Comparison of ENCODE assay signal across 25 cellular contexts in the genomic region with DNA sequence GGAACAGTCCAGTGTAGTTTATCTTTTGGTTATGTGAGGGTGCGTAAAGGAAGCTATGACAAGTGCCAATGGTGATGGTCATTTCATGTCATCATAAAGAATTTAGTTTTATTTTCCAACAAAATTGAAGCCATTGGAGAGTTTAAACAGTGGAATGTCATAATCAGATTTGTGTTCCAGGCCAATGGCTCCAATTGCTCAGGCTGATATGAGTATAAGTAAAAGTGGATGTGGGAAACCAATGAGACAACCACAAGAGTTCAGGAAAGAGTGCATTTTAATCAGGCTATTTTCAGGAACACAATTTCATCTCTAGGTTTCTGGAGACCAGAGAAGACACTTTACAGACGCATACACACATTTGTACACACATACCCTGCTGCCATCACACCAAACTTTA. TPM values are rescaled to one million over a fixed set of nuclear protein-coding genes. Genes with fewer than 3 reads are reported as not detected.
DNase-seq lines count a peak whose midpoint lies in the region; ATAC-seq, FAIRE-seq and TF ChIP-seq lines count a peak whose summit lies in the region.
"Had no signal": no experiment of that assay in that cellular context is flagged by ENCODE, and none has a peak within 500 bp of the region (broad histone marks: within the 10 kb centered on the region; RNA-seq: fewer than 3 reads in every experiment).

No MANE protein-coding gene starts in this region.

- H3K4me1 ChIP-seq in breast epithelium (no peaks in the 10 kb centered on the region), SJCRH30 (peaks cover 26% of the 10 kb centered on the region)

- H3K4me3 Mint-ChIP-seq in MCF 10A (ENCODE audit: unreplicated experiment) = no peak overlapping the region
- H3K4me3 Mint-ChIP-seq in activated naive CD8-positive, alpha-beta T cell treated with anti-CD3 and anti-CD28 coated beads for 36 hours = no peak overlapping the region
- H3K4me3 Mint-ChIP-seq: CD8-positive, alpha-beta T cell had no signal

- TF ChIP-seq CTCF in MCF 10A (IDR thresholded peaks at IDR 0.05; ENCODE audit: unreplicated experiment) = no peak
- no peak for TF ChIP-seq CTCF in breast epithelium (IDR thresholded peaks at IDR 0.05)

- H3K27ac Mint-ChIP-seq in MCF 10A (ENCODE audit: low read depth, unreplicated experiment) = peak overlapping the region; percentile 29
- no peak overlapping the region for H3K27ac Mint-ChIP-seq in activated naive CD8-positive, alpha-beta T cell treated with anti-CD3 and anti-CD28 coated beads for 36 hours
- H3K27ac Mint-ChIP-seq: CD8-positive, alpha-beta T cell had no signal

- DNase-seq in MCF 10A (ENCODE audit: unreplicated experiment) = no peak
- DNase-seq in breast epithelium (ENCODE audit: low spot score in 2 of 2) = no peak
- DNase-seq in SJCRH30 = peak in 1 of 2 experiments; percentile 10
- peak; percentile 38 for DNase-seq in glomerular visceral epithelial cell (ENCODE audit: extremely low spot score)
- no peak for DNase-seq in activated naive CD8-positive, alpha-beta T cell treated with anti-CD3 and anti-CD28 coated beads for 36 hours
- no peak for DNase-seq in GM12892 (ENCODE audit: insufficient read length)
- DNase-seq in stimulated activated naive CD8-positive, alpha-beta T cell treated with anti-CD3 and anti-CD28 coated beads, Interleukin-15, Interleukin-2, amounts not matched to agents 100 U/mL and 50 U/mL, for 24 hours = no peak
- DNase-seq: 8988T; AML-193; C1 segment of cervical spinal cord; Calu3; CD8-positive, alpha-beta T cell; GDM1; Karpas-422; MG63; NCI-H1048; NCI-H1417 treated with DMSO at 0.1 percent for 48 hours; NCI-H187 treated with DMSO at 0.1 percent for 48 hours; NCI-H2107; NCI-H446 treated with DMSO at 0.1 percent for 48 hours; NCI-H526 treated with DMSO at 0.1 percent for 48 hours had no signal

- no peaks in the 10 kb centered on the region for H3K9me3 Mint-ChIP-seq in MCF 10A (ENCODE audit: unreplicated experiment)
- H3K9me3 Mint-ChIP-seq in activated naive CD8-positive, alpha-beta T cell treated with anti-CD3 and anti-CD28 coated beads for 36 hours = peaks cover 3% of the 10 kb centered on the region
- H3K9me3 Mint-ChIP-seq: CD8-positive, alpha-beta T cell had no signal

- H3K36me3 Mint-ChIP-seq in MCF 10A (ENCODE audit: insufficient read depth, unreplicated experiment) = no peaks in the 10 kb centered on the region
- no peaks in the 10 kb centered on the region for H3K36me3 Mint-ChIP-seq in activated naive CD8-positive, alpha-beta T cell treated with anti-CD3 and anti-CD28 coated beads for 36 hours
- H3K36me3 Mint-ChIP-seq: CD8-positive, alpha-beta T cell had no signal

- POLR2A ChIA-PET in MCF 10A (lab: Yijun Ruan, JAX) = no interaction called here

- TF ChIP-seq POLR2A in breast epithelium (IDR thresholded peaks at IDR 0.05) (no peak), GM12892 (IDR thresholded peaks at IDR 0.05; ENCODE audit: low read depth, low read length) (no peak)

- H3K27ac ChIP-seq in breast epithelium (no peak overlapping the region), SJCRH30 (peak overlapping the region; percentile 75)

- no TSS peak for BruUV-seq in MCF 10A (replicated peaks; lab: Mats Ljungman, UMichigan)

- no peak for FAIRE-seq in GM12892 (lab: Jason Lieb, UNC)
- FAIRE-seq: GM19239, H1 had no signal

- peaks cover 27% of the 10 kb centered on the region for H3K4me1 Mint-ChIP-seq in MCF 10A (ENCODE audit: insufficient read depth, unreplicated experiment)
- no peaks in the 10 kb centered on the region for H3K4me1 Mint-ChIP-seq in activated naive CD8-positive, alpha-beta T cell treated with anti-CD3 and anti-CD28 coated beads for 36 hours

- ATAC-seq in stimulated activated naive CD8-positive, alpha-beta T cell treated with anti-CD3 and anti-CD28 coated beads, Interleukin-15, Interleukin-2, amounts not matched to agents 100 U/mL and 50 U/mL, for 24 hours = no peak
- ATAC-seq: CD8-positive, alpha-beta T cell had no signal

- H3K4me3 ChIP-seq in breast epithelium (no peak overlapping the region), SJCRH30 (no peak overlapping the region)
- H3K4me3 ChIP-seq: MG63, SJSA1 had no signal

- H3K36me3 ChIP-seq in breast epithelium (no peaks in the 10 kb centered on the region), SJCRH30 (no peaks in the 10 kb centered on the region)
- H3K36me3 ChIP-seq: MG63, SJSA1 had no signal

- H3K9me3 ChIP-seq in breast epithelium (no peaks in the 10 kb centered on the region), SJCRH30 (replicated peaks) (no peaks in the 10 kb centered on the region)
- H3K9me3 ChIP-seq: MG63, SJSA1 had no signal

- H3K27me3 Mint-ChIP-seq in MCF 10A (ENCODE audit: insufficient read depth, unreplicated experiment) = no peaks in the 10 kb centered on the region
- no peaks in the 10 kb centered on the region for H3K27me3 Mint-ChIP-seq in activated naive CD8-positive, alpha-beta T cell treated with anti-CD3 and anti-CD28 coated beads for 36 hours

- H3K27me3 ChIP-seq in breast epithelium (no peaks in the 10 kb centered on the region), SJCRH30 (no peaks in the 10 kb centered on the region)
- H3K27me3 ChIP-seq: MG63, SJSA1 had no signal

- CTCF ChIA-PET in MCF 10A (lab: Yijun Ruan, JAX) = interaction anchor here (0.6 to 1.0 kb wide), 2 partner anchors 57 to 120 kb away, joined by 3 read pairs; no protein-coding TSS in a partner anchor

- intact Hi-C loops in MCF 10A (cut with micrococcal nuclease) = no loop called here
- intact Hi-C loops in breast epithelium (cut with DNase I; ENCODE audit: low total_unique reads) = no loop called here

RNA-seq across cellular contexts. Expression of a gene that starts 20.7 kb away (rescaled TPM):
- total RNA-seq in MCF 10A (2022) (not detected in 2 replicates), breast epithelium (not detected)
- not detected in 2 replicates for total RNA-seq in SJCRH30 (2014; rRNA removed; shearing (Covaris generic))
- not detected for total RNA-seq in activated naive CD8-positive, alpha-beta T cell treated with anti-CD3 and anti-CD28 coated beads for 36 hours
- not detected for polyA plus RNA-seq in GM12892 (2012; ENCODE audit: missing spikeins)
- total RNA-seq: Calu3; CD8-positive, alpha-beta T cell; H1 had no signal
- polyA plus RNA-seq: AG04450, H1 had no signal

RNA-seq across cellular contexts. Expression of a gene that starts 44.7 kb away (rescaled TPM):
- total RNA-seq in MCF 10A (2022) (21.8 and 26.9 TPM in 2 replicates), breast epithelium (1 to 10 TPM; 3.9 to 9.4 (median 4.5) TPM)
- total RNA-seq in SJCRH30 (2014; rRNA removed; shearing (Covaris generic)) = 13.7 and 15.7 TPM in 2 replicates
- total RNA-seq in activated naive CD8-positive, alpha-beta T cell treated with anti-CD3 and anti-CD28 coated beads for 36 hours = 1 to 10 TPM; 1.8 to 1.9 TPM
- not detected for polyA plus RNA-seq in GM12892 (2012; ENCODE audit: missing spikeins)
- total RNA-seq: Calu3 had no signal
